ENCODE assay signal across 8 cellular contexts in genomic region chr19:29858000-29858596, GRCh38. TPM values are rescaled to one million over a fixed set of nuclear protein-coding genes. Genes with fewer than 3 reads are reported as not detected.
DNase-seq lines count a peak whose midpoint lies in the region; ATAC-seq and TF ChIP-seq lines count a peak whose summit lies in the region.

No MANE protein-coding gene starts in this region.

- no peak for TF ChIP-seq EP300 in sigmoid colon (IDR thresholded peaks at IDR 0.05)

- peaks cover 2% of the 10 kb centered on the region for H3K4me1 Mint-ChIP-seq in CD8-positive, alpha-beta T cell (ENCODE audit: low read depth)
- H3K4me1 Mint-ChIP-seq in WTC11, result peaks cover 13% of the 10 kb centered on the region

- H3K4me1 ChIP-seq in CD8-positive, alpha-beta T cell (ENCODE audit: insufficient read depth, low read length), result peaks cover 5% of the 10 kb centered on the region
- no peaks in the 10 kb centered on the region for H3K4me1 ChIP-seq in sigmoid colon

- no peaks in the 10 kb centered on the region for H3K9me3 ChIP-seq in CD8-positive, alpha-beta T cell (ENCODE audit: low read length)
- no peaks in the 10 kb centered on the region for H3K9me3 ChIP-seq in sigmoid colon

- ATAC-seq in CD8-positive, alpha-beta T cell, result peak; percentile 86
- ATAC-seq in HG03175 (IDR thresholded peaks at IDR 0.05; ENCODE audit: unreplicated experiment), result peak; percentile 49
- ATAC-seq in WTC11, result peak; percentile 89
- no peak for ATAC-seq in HG03039 (IDR thresholded peaks at IDR 0.05; ENCODE audit: unreplicated experiment)
- ATAC-seq in HG03469 (IDR thresholded peaks at IDR 0.05; ENCODE audit: unreplicated experiment), result no peak

- no peaks in the 10 kb centered on the region for H3K36me3 ChIP-seq in CD8-positive, alpha-beta T cell (ENCODE audit: insufficient read depth, low read length)
- H3K36me3 ChIP-seq in sigmoid colon, result no peaks in the 10 kb centered on the region

- no peaks in the 10 kb centered on the region for H3K27me3 ChIP-seq in CD8-positive, alpha-beta T cell (ENCODE audit: insufficient read depth, low read length)
- H3K27me3 ChIP-seq in sigmoid colon, result peaks cover 5 to 36% (median 24%) of the 10 kb centered on the region in 3 donors

- H3K9me3 Mint-ChIP-seq in CD8-positive, alpha-beta T cell, result no peaks in the 10 kb centered on the region
- H3K9me3 Mint-ChIP-seq in WTC11, result no peaks in the 10 kb centered on the region

- H3K27ac ChIP-seq in CD8-positive, alpha-beta T cell (ENCODE audit: low read depth, low read length), result no peak overlapping the region
- no peak overlapping the region for H3K27ac ChIP-seq in sigmoid colon

- TF ChIP-seq CTCF in CD8-positive, alpha-beta T cell (IDR thresholded peaks at IDR 0.05), result peak; percentile 67
- TF ChIP-seq CTCF in WTC11 (IDR thresholded peaks at IDR 0.05) (peak; percentile 74; the same call in 1 of the 2 replicates), fibroblast of mammary gland (conservative IDR thresholded peaks at IDR 0.05; ENCODE audit: control insufficient read depth, insufficient read depth, low read depth, low read length) (peak; percentile 35), sigmoid colon (IDR thresholded peaks at IDR 0.05) (peak in 1 of 4 experiments; percentile 32)

- H3K36me3 Mint-ChIP-seq in CD8-positive, alpha-beta T cell, result no peaks in the 10 kb centered on the region
- H3K36me3 Mint-ChIP-seq in WTC11, result no peaks in the 10 kb centered on the region

- 13 to 22% methylated on average over 9 of the region's 9 CpGs for WGBS in sigmoid colon, 2 donors

- TF ChIP-seq POLR2A in sigmoid colon (IDR thresholded peaks at IDR 0.05), result no peak

- CTCF ChIA-PET in CD8-positive, alpha-beta T cell (lab: Charles Lee), result interaction anchor here (0.6 to 4.3 kb wide), 29 partner anchors 9 to 168 kb away, joined by 3 to 40 read pairs (median 5); no protein-coding TSS in a partner anchor
- CTCF ChIA-PET in WTC11 (lab: Charles Lee), result interaction anchor here (0.6 to 6.2 kb wide), 47 partner anchors 9 to 579 kb away, joined by 3 to 141 read pairs (median 5); partner anchors contain the start of genes PLEKHF1, POP4 and URI1

- H3K27me3 Mint-ChIP-seq in CD8-positive, alpha-beta T cell (ENCODE audit: low read depth), result peaks cover 14% of the 10 kb centered on the region
- no peaks in the 10 kb centered on the region for H3K27me3 Mint-ChIP-seq in WTC11 (ENCODE audit: low read depth)

- POLR2A ChIA-PET in CD8-positive, alpha-beta T cell (lab: Charles Lee), result interaction anchor here (1.0 to 1.4 kb wide), 3 partner anchors 11 to 252 kb away, joined by 3 to 6 read pairs (median 5); partner anchors contain the start of gene POP4
- POLR2A ChIA-PET in WTC11 (lab: Charles Lee), result interaction anchor here (0.5 to 1.0 kb wide), 3 partner anchors 13 to 84 kb away, joined by 3 to 5 read pairs (median 3); partner anchors contain the start of gene URI1

- peak in 4 of 7 experiments; percentile 33 to 62 (median 44) for DNase-seq in CD8-positive, alpha-beta T cell
- DNase-seq in WTC11 (ENCODE audit: low spot score) (peak; percentile 80), fibroblast of mammary gland (ENCODE audit: low read depth) (no peak), sigmoid colon (peak; percentile 59), dedifferentiated amniotic fluid mesenchymal stem cell (ENCODE audit: extremely low spot score) (no peak)

- no peak overlapping the region for H3K4me3 ChIP-seq in CD8-positive, alpha-beta T cell (ENCODE audit: low read depth, low read length)
- H3K4me3 ChIP-seq in fibroblast of mammary gland (ENCODE audit: control insufficient read depth, low read depth, low read length) (no peak overlapping the region), sigmoid colon (no peak overlapping the region)

- H3K4me3 Mint-ChIP-seq in CD8-positive, alpha-beta T cell, result no peak overlapping the region
- no peak overlapping the region for H3K4me3 Mint-ChIP-seq in WTC11

- intact Hi-C loops in CD8-positive, alpha-beta T cell (cut with DNase I, micrococcal nuclease), result no loop called here
- intact Hi-C loops in sigmoid colon (cut with DNase I), result no loop called here

- no peak overlapping the region for H3K27ac Mint-ChIP-seq in CD8-positive, alpha-beta T cell
- H3K27ac Mint-ChIP-seq in WTC11, result no peak overlapping the region

TF ChIP-seq in WTC11, 78 proteins besides CTCF, POLR2A, EP300 and RAD21:
- TF ChIP-seq SP1 (CRISPR knock-in tag; conservative IDR thresholded peaks at IDR 0.05), result peak; percentile 43; the same call in 1 of the 2 replicates
- TF ChIP-seq TEAD4 (CRISPR knock-in tag; IDR thresholded peaks at IDR 0.05), result no peak
- TF ChIP-seq ZNF423 (CRISPR knock-in tag; IDR thresholded peaks at IDR 0.05), result peak; percentile 93

RNA-seq across cellular contexts. Expression of gene CCNE1, which starts 46.3 kb away (rescaled TPM):
- total RNA-seq in CD8-positive, alpha-beta T cell, result 1 to 10 TPM; 4.9 to 6.6 TPM
- total RNA-seq in WTC11 (2021), result 34.4 to 36.0 TPM (median 35.0 TPM) in 3 replicates
- 10 to 100 TPM in 1 of 4 donors, 1 to 10 TPM in 3; 2.3 to 13.8 (median 3.6) TPM for total RNA-seq in sigmoid colon
- 1 to 10 TPM; 2.4 to 7.9 (median 4.4) TPM for polyA plus RNA-seq in sigmoid colon

Comparison
In these comparisons a context has a peak if more than half of its experiments do, and no peak if none do; other contexts are left out.
1. ATAC-seq: peak in CD8-positive, alpha-beta T cell (single experiment), HG03175 (single experiment) and WTC11 (single experiment); none in HG03039 (single experiment) and HG03469 (single experiment).
2. DNase-seq: peak in CD8-positive, alpha-beta T cell (4 of 7), WTC11 (single experiment) and sigmoid colon (single experiment); none in fibroblast of mammary gland (single experiment) and dedifferentiated amniotic fluid mesenchymal stem cell (single experiment).